In genomic region chr10:110842305-110842952, GRCh38 we compare ENCODE assay signal across 10 cellular contexts. TPM values are rescaled to one million over a fixed set of nuclear protein-coding genes. Genes with fewer than 3 reads are reported as not detected.
A peak's percentile ranks its signal among the peaks of the same experiment; 100 is the strongest.
DNase-seq lines count a peak whose midpoint lies in the region; ATAC-seq, FAIRE-seq and TF ChIP-seq lines count a peak whose summit lies in the region.
"Had no signal": no experiment of that assay in that cellular context is flagged by ENCODE, and none has a peak within 500 bp of the region (broad histone marks: within the 10 kb centered on the region; RNA-seq: fewer than 3 reads in every experiment).

No MANE protein-coding gene starts in this region.

- H3K4me2 ChIP-seq in OCI-LY3 (ENCODE audit: low read length) = peak overlapping the region; percentile 96

- H3K4me3 ChIP-seq in OCI-LY3 (ENCODE audit: low read length) = peak overlapping the region; percentile 63

- no peak for FAIRE-seq in D721Med (lab: Jason Lieb, UNC)

- DNase-seq in natural killer cell treated with Interleukin-12 subunit alpha and Interleukin-12 subunit beta and Interleukin-15 and Interleukin-18, amount 100 ng/mL, for 72 hours (ENCODE audit: low spot score) = no peak
- DNase-seq in natural killer cell (no peak), glutamatergic neuron (no peak), D721Med (ENCODE audit: insufficient read length, low spot score) (no peak), H4 (ENCODE audit: low spot score) (no peak)
- DNase-seq: C1 segment of cervical spinal cord, NCI-H187 had no signal

- H3K27me3 ChIP-seq in OCI-LY3 (ENCODE audit: low read depth, low read length) = no peaks in the 10 kb centered on the region

- H3K9me3 Mint-ChIP-seq in natural killer cell treated with Interleukin-12 subunit alpha and Interleukin-12 subunit beta and Interleukin-15 and Interleukin-18, amount 100 ng/mL, for 72 hours = no peaks in the 10 kb centered on the region
- H3K9me3 Mint-ChIP-seq in natural killer cell (no peaks in the 10 kb centered on the region), glutamatergic neuron (ENCODE audit: unreplicated experiment) (peaks cover 6% of the 10 kb centered on the region)

- H3K79me2 ChIP-seq in OCI-LY3 (ENCODE audit: low read length) = no peaks in the 10 kb centered on the region

- no peak for ATAC-seq in natural killer cell treated with Interleukin-12 subunit alpha and Interleukin-12 subunit beta and Interleukin-15 and Interleukin-18, amount 100 ng/mL, for 72 hours
- no peak for ATAC-seq in natural killer cell
- ATAC-seq in GM21447 (IDR thresholded peaks at IDR 0.05; ENCODE audit: unreplicated experiment) = no peak
- ATAC-seq in HG03469 (IDR thresholded peaks at IDR 0.05; ENCODE audit: unreplicated experiment) = no peak

- H3K9me3 ChIP-seq in OCI-LY3 (ENCODE audit: insufficient read depth, low read length) = no peaks in the 10 kb centered on the region

- H3K27me3 Mint-ChIP-seq in natural killer cell treated with Interleukin-12 subunit alpha and Interleukin-12 subunit beta and Interleukin-15 and Interleukin-18, amount 100 ng/mL, for 72 hours = peaks cover 0 to 15% of the 10 kb centered on the region in 2 donors
- H3K27me3 Mint-ChIP-seq in natural killer cell (ENCODE audit: low read depth in 2 of 2) = peaks cover 20 to 21% of the 10 kb centered on the region in 2 donors
- no peaks in the 10 kb centered on the region for H3K27me3 Mint-ChIP-seq in glutamatergic neuron (ENCODE audit: unreplicated experiment)

- no peaks in the 10 kb centered on the region for H3K36me3 ChIP-seq in OCI-LY3 (replicated peaks; ENCODE audit: low read depth, low read length)

- no peaks in the 10 kb centered on the region for H3K36me3 Mint-ChIP-seq in natural killer cell treated with Interleukin-12 subunit alpha and Interleukin-12 subunit beta and Interleukin-15 and Interleukin-18, amount 100 ng/mL, for 72 hours
- H3K36me3 Mint-ChIP-seq in natural killer cell = no peaks in the 10 kb centered on the region
- H3K36me3 Mint-ChIP-seq in glutamatergic neuron (ENCODE audit: unreplicated experiment) = no peaks in the 10 kb centered on the region

- H3K4me1 ChIP-seq in OCI-LY3 (ENCODE audit: low read length) = peaks cover 58% of the 10 kb centered on the region

- peak overlapping the region; percentile 15 to 67 for H3K27ac Mint-ChIP-seq in natural killer cell treated with Interleukin-12 subunit alpha and Interleukin-12 subunit beta and Interleukin-15 and Interleukin-18, amount 100 ng/mL, for 72 hours
- peak overlapping the region in 1 of 2 donors; percentile 81 for H3K27ac Mint-ChIP-seq in natural killer cell
- H3K27ac Mint-ChIP-seq in glutamatergic neuron (ENCODE audit: unreplicated experiment) = peak overlapping the region; percentile 20

- H2AFZ ChIP-seq in OCI-LY3 (ENCODE audit: low read depth, low read length) = no peak overlapping the region

- H3K9ac ChIP-seq in OCI-LY3 (ENCODE audit: low read length) = peak overlapping the region; percentile 71

- peak overlapping the region; percentile 32 for H3K4me3 Mint-ChIP-seq in natural killer cell treated with Interleukin-12 subunit alpha and Interleukin-12 subunit beta and Interleukin-15 and Interleukin-18, amount 100 ng/mL, for 72 hours
- H3K4me3 Mint-ChIP-seq in natural killer cell (no peak overlapping the region), glutamatergic neuron (ENCODE audit: unreplicated experiment) (peak overlapping the region; percentile 37)

- intact Hi-C loops in natural killer cell (cut with micrococcal nuclease) = no loop called here

- H4K20me1 ChIP-seq in OCI-LY3 (ENCODE audit: insufficient read depth, low read length) = no peaks in the 10 kb centered on the region

- TF ChIP-seq CTCF in natural killer cell (IDR thresholded peaks at IDR 0.05) (no peak), OCI-LY3 (IDR thresholded peaks at IDR 0.05; ENCODE audit: low read depth, low read length) (no peak), glutamatergic neuron (IDR thresholded peaks at IDR 0.05; ENCODE audit: partially characterized antibody, unreplicated experiment) (no peak), D721Med (IDR thresholded peaks at IDR 0.05; ENCODE audit: insufficient read depth, missing control alignments) (no peak)

- peaks cover 22 to 35% of the 10 kb centered on the region in 2 donors for H3K4me1 Mint-ChIP-seq in natural killer cell treated with Interleukin-12 subunit alpha and Interleukin-12 subunit beta and Interleukin-15 and Interleukin-18, amount 100 ng/mL, for 72 hours (ENCODE audit: low read depth in 2 of 2)
- H3K4me1 Mint-ChIP-seq in natural killer cell = peaks cover 23 to 37% of the 10 kb centered on the region in 2 donors
- peaks cover 74% of the 10 kb centered on the region for H3K4me1 Mint-ChIP-seq in glutamatergic neuron (ENCODE audit: low read depth, unreplicated experiment)

- H3K27ac ChIP-seq in OCI-LY3 (ENCODE audit: low read length) = peak overlapping the region; percentile 94

RNA-seq across cellular contexts. Expression of gene PDCD4, which starts 29.3 kb away (rescaled TPM):
- total RNA-seq in natural killer cell treated with Interleukin-12 subunit alpha and Interleukin-12 subunit beta and Interleukin-15 and Interleukin-18, amount 100 ng/mL, for 72 hours = 10 to 100 TPM; 36.7 to 48.6 TPM
- total RNA-seq in natural killer cell = 100 to 1,000 TPM; 199 to 241 (median 222) TPM
- 149 TPM for total RNA-seq in glutamatergic neuron (ENCODE audit: unreplicated experiment)
- 32.6 and 36.8 TPM in 2 replicates for total RNA-seq in H4 (2014; rRNA removed; shearing (Covaris generic))
